ENCODE assay signal across 13 cellular contexts in genomic region chr11:2304156-2305139, GRCh38. TPM values are rescaled to one million over a fixed set of nuclear protein-coding genes. Genes with fewer than 3 reads are reported as not detected.
DNase-seq lines count a peak whose midpoint lies in the region; ATAC-seq, FAIRE-seq and TF ChIP-seq lines count a peak whose summit lies in the region.
"Had no signal": no experiment of that assay in that cellular context is flagged by ENCODE, and none has a peak within 500 bp of the region (broad histone marks: within the 10 kb centered on the region; RNA-seq: fewer than 3 reads in every experiment).

No MANE protein-coding gene starts in this region.

- H3K9ac ChIP-seq in BLaER1 treated with 17β-estradiol and CSF1 and Interleukin-3, amounts not matched to agents 10 nM and 100 nM = peak overlapping the region in 10 of 11 experiments; percentile 19 to 76 (median 68); a peak in 15 of 22 replicates
- no peak overlapping the region for H3K9ac ChIP-seq in endodermal cell (ENCODE audit: extremely low read depth, low read length, poor library complexity, severe bottlenecking)
- no peak overlapping the region for H3K9ac ChIP-seq in neural progenitor cell

- H4K20me1 ChIP-seq in BLaER1 treated with 17β-estradiol and CSF1 and Interleukin-3, amounts not matched to agents 10 nM and 100 nM = peaks cover 0 to 15% (median 0%) of the 10 kb centered on the region in 11 experiments; a peak in 6 of 22 replicates
- no peaks in the 10 kb centered on the region for H4K20me1 ChIP-seq in neural progenitor cell (ENCODE audit: low read depth)

- DNase-seq in MG63 (peak; percentile 65), endodermal cell (peak; percentile 60), neural progenitor cell (ENCODE audit: low spot score) (no peak), RCC 7860 (ENCODE audit: low spot score) (no peak), SHP77 treated with DMSO at 0.1 percent for 48 hours (lab: John Stamatoyannopoulos, UW) (no peak)

- peak overlapping the region in 5 of 11 experiments; percentile 21 to 78 (median 30); a peak in 5 of 22 replicates for H3K27ac ChIP-seq in BLaER1 treated with 17β-estradiol and CSF1 and Interleukin-3, amounts not matched to agents 10 nM and 100 nM
- H3K27ac ChIP-seq in endodermal cell (ENCODE audit: low read depth, low read length) (no peak overlapping the region), neural progenitor cell (no peak overlapping the region)
- H3K27ac ChIP-seq: brain microvascular endothelial cell, gastrocnemius medialis had no signal

- no peak overlapping the region for H3K4me3 Mint-ChIP-seq in endodermal cell
- no peak overlapping the region for H3K4me3 Mint-ChIP-seq in neural progenitor cell
- H3K4me3 Mint-ChIP-seq: neural crest cell, WTC11 had no signal

- H3K27me3 Mint-ChIP-seq in endodermal cell (ENCODE audit: insufficient read depth) = no peaks in the 10 kb centered on the region
- peaks cover 9% of the 10 kb centered on the region for H3K27me3 Mint-ChIP-seq in neural progenitor cell (ENCODE audit: insufficient read depth, low read depth)

- no peak for FAIRE-seq in RCC 7860 (lab: Jason Lieb, UNC)

- H3K4me1 ChIP-seq in BLaER1 treated with 17β-estradiol and CSF1 and Interleukin-3, amounts not matched to agents 10 nM and 100 nM = peaks cover 74 to 83% (median 78%) of the 10 kb centered on the region in 10 experiments
- no peaks in the 10 kb centered on the region for H3K4me1 ChIP-seq in endodermal cell (ENCODE audit: control insufficient read depth, insufficient read depth, low read length)
- no peaks in the 10 kb centered on the region for H3K4me1 ChIP-seq in neural progenitor cell
- H3K4me1 ChIP-seq: HAP-1 had no signal

- H2AFZ ChIP-seq in neural progenitor cell (replicated peaks) = no peak overlapping the region

- H3K4me1 Mint-ChIP-seq in endodermal cell = no peaks in the 10 kb centered on the region
- H3K4me1 Mint-ChIP-seq in neural progenitor cell = peaks cover 15% of the 10 kb centered on the region

- H3F3A ChIP-seq in neural progenitor cell (ENCODE audit: low read depth) = no peaks in the 10 kb centered on the region

- peaks cover 0 to 11% (median 0%) of the 10 kb centered on the region in 11 experiments; a peak in 4 of 22 replicates for H3K27me3 ChIP-seq in BLaER1 treated with 17β-estradiol and CSF1 and Interleukin-3, amounts not matched to agents 10 nM and 100 nM
- H3K27me3 ChIP-seq in MG63 = no peaks in the 10 kb centered on the region
- H3K27me3 ChIP-seq in endodermal cell (ENCODE audit: control insufficient read depth, insufficient read depth, low read length, poor library complexity, severe bottlenecking) = no peaks in the 10 kb centered on the region
- H3K27me3 ChIP-seq in neural progenitor cell = no peaks in the 10 kb centered on the region
- H3K27me3 ChIP-seq: brain microvascular endothelial cell, gastrocnemius medialis had no signal

- H3K36me3 Mint-ChIP-seq in endodermal cell (ENCODE audit: low read depth) = no peaks in the 10 kb centered on the region
- H3K36me3 Mint-ChIP-seq in neural progenitor cell = no peaks in the 10 kb centered on the region
- H3K36me3 Mint-ChIP-seq: WTC11 had no signal

- no peaks in the 10 kb centered on the region for H3K9me3 ChIP-seq in BLaER1 treated with 17β-estradiol and CSF1 and Interleukin-3, amounts not matched to agents 10 nM and 100 nM (replicated peaks in 1 of 11)
- no peaks in the 10 kb centered on the region for H3K9me3 ChIP-seq in MG63
- H3K9me3 ChIP-seq in endodermal cell (ENCODE audit: control insufficient read depth, low read length) = no peaks in the 10 kb centered on the region
- H3K9me3 ChIP-seq in neural progenitor cell (ENCODE audit: low read depth) = no peaks in the 10 kb centered on the region
- H3K9me3 ChIP-seq: gastrocnemius medialis, HAP-1 had no signal

- H3K4me3 ChIP-seq in BLaER1 treated with 17β-estradiol and CSF1 and Interleukin-3, amounts not matched to agents 10 nM and 100 nM = peak overlapping the region in 4 of 10 experiments; percentile 65 to 74 (median 69); a peak in 8 of 20 replicates
- H3K4me3 ChIP-seq in MG63 (no peak overlapping the region), endodermal cell (ENCODE audit: low read length) (no peak overlapping the region), neural progenitor cell (no peak overlapping the region)
- H3K4me3 ChIP-seq: gastrocnemius medialis, HAP-1 had no signal

- WGBS in endodermal cell (ENCODE audit: insufficient coverage in 1 of 2, insufficient read length in 1 of 2), 2 experiments = 82 to 93% methylated on average over 9 to 20 of the region's 20 CpGs

- H3K4me2 ChIP-seq in BLaER1 treated with 17β-estradiol and CSF1 and Interleukin-3, amounts not matched to agents 10 nM and 100 nM = peak overlapping the region; percentile 81 to 100 (median 97); a peak in 20 of 22 replicates
- no peak overlapping the region for H3K4me2 ChIP-seq in neural progenitor cell

- ATAC-seq in GM19328 (IDR thresholded peaks at IDR 0.05; ENCODE audit: unreplicated experiment) (no peak), GM21390 (IDR thresholded peaks at IDR 0.05; ENCODE audit: unreplicated experiment) (no peak)

- no peak for TF ChIP-seq CTCF in endodermal cell (conservative IDR thresholded peaks at IDR 0.05)
- TF ChIP-seq CTCF in neural progenitor cell (IDR thresholded peaks at IDR 0.05) = no peak

- H3K36me3 ChIP-seq in BLaER1 treated with 17β-estradiol and CSF1 and Interleukin-3, amounts not matched to agents 10 nM and 100 nM = peaks cover 0 to 3% (median 0%) of the 10 kb centered on the region in 11 experiments; a peak in 4 of 22 replicates
- H3K36me3 ChIP-seq in MG63 (no peaks in the 10 kb centered on the region), endodermal cell (ENCODE audit: control insufficient read depth, insufficient read depth, low read length) (no peaks in the 10 kb centered on the region), neural progenitor cell (no peaks in the 10 kb centered on the region)
- H3K36me3 ChIP-seq: brain microvascular endothelial cell, gastrocnemius medialis, HAP-1 had no signal

- H3K9me3 Mint-ChIP-seq in endodermal cell = no peaks in the 10 kb centered on the region
- no peaks in the 10 kb centered on the region for H3K9me3 Mint-ChIP-seq in neural progenitor cell
- H3K9me3 Mint-ChIP-seq: neural crest cell, WTC11 had no signal

- H3K27ac Mint-ChIP-seq in endodermal cell (no peak overlapping the region), neural progenitor cell (peak overlapping the region; percentile 76)
- H3K27ac Mint-ChIP-seq: WTC11 had no signal

- H3K79me2 ChIP-seq in neural progenitor cell (ENCODE audit: low read depth) = no peaks in the 10 kb centered on the region

RNA-seq across cellular contexts. Expression of gene TSPAN32, which starts 2.6 kb away (rescaled TPM):
- total RNA-seq in MG63 (2014; rRNA removed; shearing (Covaris generic); ENCODE audit: low replicate concordance) = 4.3 and 6.0 TPM in 2 replicates
- total RNA-seq in endodermal cell (not detected), neural progenitor cell (ENCODE audit: low replicate concordance) (0.19 TPM in 1 of 2 replicates, not detected in the other)
- polyA plus RNA-seq in endodermal cell (2013, experiment 1 of 2) = not detected
- polyA plus RNA-seq in endodermal cell (2013, experiment 2 of 2) = 0.70 TPM
- total RNA-seq: gastrocnemius medialis, neural crest cell, WTC11 had no signal

RNA-seq across cellular contexts. Expression of gene C11orf21, which starts 2.7 kb away (rescaled TPM):
- total RNA-seq in MG63 (2014; rRNA removed; shearing (Covaris generic); ENCODE audit: low replicate concordance) = 8.4 and 18.1 TPM in 2 replicates
- total RNA-seq in endodermal cell (under 1 TPM in 1 of 2 donors, not detected in 1; 0.20 TPM), neural progenitor cell (ENCODE audit: low replicate concordance) (0.19 TPM in 1 of 2 replicates, not detected in the other)
- not detected for polyA plus RNA-seq in endodermal cell (2013, experiment 1 of 2)
- polyA plus RNA-seq in endodermal cell (2013, experiment 2 of 2) = not detected
- total RNA-seq: neural crest cell had no signal

RNA-seq across cellular contexts. Expression of gene ASCL2, which starts 34.1 kb away (rescaled TPM):
- total RNA-seq in MG63 (2014; rRNA removed; shearing (Covaris generic); ENCODE audit: low replicate concordance) = not detected in 2 replicates
- total RNA-seq in endodermal cell (not detected), neural progenitor cell (ENCODE audit: low replicate concordance) (2.2 TPM in 1 of 2 replicates, not detected in the other)
- polyA plus RNA-seq in endodermal cell (2013, experiment 1 of 2) = 1.2 TPM
- 1.1 TPM for polyA plus RNA-seq in endodermal cell (2013, experiment 2 of 2)
- total RNA-seq: gastrocnemius medialis had no signal

Comparison
In these comparisons a context has a peak if more than half of its experiments do, and no peak if none do; other contexts are left out.
1. H3K9ac ChIP-seq: peak in BLaER1 treated with 17β-estradiol and CSF1 and Interleukin-3, amounts not matched to agents 10 nM and 100 nM (10 of 11); none in endodermal cell (single experiment) and neural progenitor cell (single experiment).
2. DNase-seq: peak in MG63 (single experiment) and endodermal cell (single experiment); none in neural progenitor cell (single experiment), RCC 7860 (single experiment) and SHP77 treated with DMSO at 0.1 percent for 48 hours (single experiment).